In the genomic region with DNA sequence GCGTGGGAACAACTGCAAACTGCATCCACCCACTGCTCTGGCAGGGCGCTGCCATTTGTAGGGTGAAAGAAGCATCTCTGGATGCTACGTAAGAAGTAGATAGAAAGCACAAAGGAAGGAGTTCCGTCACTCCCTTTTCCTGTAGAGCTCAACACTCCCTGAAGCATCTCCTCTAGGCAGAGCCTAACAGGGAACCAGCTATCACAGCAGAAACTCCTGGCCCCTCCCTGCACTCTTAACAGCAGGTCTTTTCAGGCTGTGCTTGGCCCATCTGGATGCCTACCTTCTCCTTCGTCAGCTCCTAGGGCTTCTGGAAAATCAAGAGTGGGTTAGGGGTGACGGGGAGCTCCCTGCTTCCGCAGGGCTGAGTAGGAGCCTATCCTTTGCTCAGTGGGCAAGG, we compare ENCODE assay signal across 20 cellular contexts.
"Had no signal": no experiment of that assay in that cellular context is flagged by ENCODE, and none has a peak within 500 bp of the region (broad histone marks: within the 10 kb centered on the region; RNA-seq: fewer than 3 reads in every experiment).

No MANE protein-coding gene starts in this region.

- H3K36me3 ChIP-seq: lower lobe of right lung, stomach, thyroid gland had no signal

- H3K9ac ChIP-seq: parathyroid adenoma had no signal

- H2AFZ ChIP-seq: parathyroid adenoma had no signal

- H3K27ac ChIP-seq: lower lobe of right lung, parathyroid adenoma, stomach, thyroid gland had no signal

- H3K27ac Mint-ChIP-seq: effector memory CD8-positive, alpha-beta T cell; immature natural killer cell; natural killer cell; progenitor cell of endocrine pancreas; stimulated activated effector memory CD8-positive, alpha-beta T cell treated with anti-CD3 and anti-CD28 coated beads, Interleukin-12 subunit alpha, Interleukin-12 subunit beta, amount 100 ng/mL, for 72 hours had no signal

- H3K36me3 Mint-ChIP-seq: natural killer cell; stimulated activated effector memory CD8-positive, alpha-beta T cell treated with anti-CD3 and anti-CD28 coated beads, Interleukin-12 subunit alpha, Interleukin-12 subunit beta, amount 100 ng/mL, for 72 hours had no signal

- H3K4me3 ChIP-seq: lower lobe of right lung, stomach, thyroid gland had no signal

- H3K4me3 Mint-ChIP-seq: effector memory CD8-positive, alpha-beta T cell; immature natural killer cell; natural killer cell; stimulated activated effector memory CD8-positive, alpha-beta T cell treated with anti-CD3 and anti-CD28 coated beads, Interleukin-12 subunit alpha, Interleukin-12 subunit beta, amount 100 ng/mL, for 72 hours had no signal

- ATAC-seq: effector memory CD8-positive, alpha-beta T cell; left colon; left ventricle myocardium superior; sciatic nerve had no signal

- H3K4me1 Mint-ChIP-seq: immature natural killer cell; natural killer cell; stimulated activated effector memory CD8-positive, alpha-beta T cell treated with anti-CD3 and anti-CD28 coated beads, Interleukin-12 subunit alpha, Interleukin-12 subunit beta, amount 100 ng/mL, for 72 hours had no signal

- H3K79me2 ChIP-seq: parathyroid adenoma had no signal

- H3K27me3 Mint-ChIP-seq: effector memory CD8-positive, alpha-beta T cell; progenitor cell of endocrine pancreas had no signal

- DNase-seq: cortex of kidney; effector memory CD8-positive, alpha-beta T cell; hypothalamus; immature natural killer cell; islet precursor cell; kidney glomerular epithelial cell; left colon; left ventricle myocardium superior; lower lobe of right lung; natural killer cell; stimulated activated CD4-positive, alpha-beta T cell treated with anti-CD3 and anti-CD28 coated beads, Interleukin-2, amount 100 ng/mL, for 24 hours; stimulated activated CD4-positive, alpha-beta T cell treated with anti-CD3 and anti-CD28 coated beads, Interleukin-4, amount 100 ng/mL, for 24 hours; stimulated activated naive CD4-positive, alpha-beta T cell treated with Interleukin-2 at 50 U/mL for 16 hours; stomach; thyroid gland; trophoblast cell had no signal

- H3K4me1 ChIP-seq: parathyroid adenoma, stomach had no signal

- H3K27me3 ChIP-seq: stomach, thyroid gland had no signal

- H3K9me3 ChIP-seq: lower lobe of right lung, stomach, thyroid gland had no signal
